In genomic region chr4:35604252-35604651, GRCh38 we compare ENCODE assay signal across 30 cellular contexts.
"Had no signal": no experiment of that assay in that cellular context is flagged by ENCODE, and none has a peak within 500 bp of the region (broad histone marks: within the 10 kb centered on the region; RNA-seq: fewer than 3 reads in every experiment).

No MANE protein-coding gene starts in this region.

- H3K27ac ChIP-seq: brain microvascular endothelial cell, Peyer's patch, RWPE1, WERI-Rb-1 had no signal

- H3K36me3 ChIP-seq: brain microvascular endothelial cell, Peyer's patch, WERI-Rb-1 had no signal

- H3K4me3 ChIP-seq: Peyer's patch had no signal

- H3K27me3 ChIP-seq: brain microvascular endothelial cell, Peyer's patch had no signal

- ATAC-seq: activated CD8-positive, alpha-beta memory T cell treated with anti-CD3 and anti-CD28 coated beads, Interleukin-2, amount 10 ng/mL, durations not matched to agents 7 days and 5 days; activated naive CD8-positive, alpha-beta T cell treated with anti-CD3 and anti-CD28 coated beads, Interleukin-2, amount 50 U/mL, for 24 hours; Right ventricle myocardium inferior had no signal

- DNase-seq: activated CD4-positive, alpha-beta memory T cell treated with anti-CD3 and anti-CD28 coated beads, Interleukin-2, amount 10 ng/mL, durations not matched to agents 7 days and 5 days; activated CD4-positive, alpha-beta T cell treated with anti-CD3 and anti-CD28 coated beads for 1 hour; activated CD4-positive, alpha-beta T cell treated with anti-CD3 and anti-CD28 coated beads for 48 hours; activated CD4-positive, CD25-positive, alpha-beta regulatory T cell; activated CD8-positive, alpha-beta memory T cell treated with anti-CD3 and anti-CD28 coated beads for 24 hours; activated CD8-positive, alpha-beta memory T cell treated with anti-CD3 and anti-CD28 coated beads, Interleukin-2, amount 10 ng/mL, durations not matched to agents 7 days and 5 days; activated CD8-positive, alpha-beta memory T cell treated with anti-CD3 and anti-CD28 coated beads, Interleukin-2, amount 50 U/mL, for 48 hours; activated effector memory CD4-positive, alpha-beta T cell treated with Interleukin-2 at 50 U/mL for 16 hours; activated naive CD4-positive, alpha-beta T cell treated with anti-CD3 and anti-CD28 coated beads, Interleukin-2, amount 10 ng/mL, durations not matched to agents 7 days and 5 days; activated naive CD8-positive, alpha-beta T cell treated with anti-CD3 and anti-CD28 coated beads, Interleukin-2, amount 50 U/mL, for 24 hours; activated T-cell treated with anti-CD3 and anti-CD28 coated beads, Interleukin-2, amount 50 U/mL, for 48 hours; aorta; brain microvascular endothelial cell; central memory CD4-positive, alpha-beta T cell; NCI-H1105; NCI-H1417 treated with DMSO at 0.1 percent for 48 hours; NCI-H187 treated with DMSO at 0.1 percent for 48 hours; NCI-H2081; NCI-H2171 treated with DMSO at 0.1 percent for 48 hours; NCI-H2227 treated with DMSO at 0.1 percent for 48 hours; NCI-H446; NCI-H510A treated with DMSO at 0.1 percent for 48 hours; NCI-H69; NCI-H82; Peyer's patch; SIG-M5; T1000; WERI-Rb-1 had no signal

- H3K4me1 ChIP-seq: Peyer's patch had no signal

- H3K9me3 ChIP-seq: Peyer's patch had no signal
